ENCODE assay signal across 12 cellular contexts in genomic region chr6:47076422-47077344, GRCh38. TPM values are rescaled to one million over a fixed set of nuclear protein-coding genes. Genes with fewer than 3 reads are reported as not detected.
A peak's percentile ranks its signal among the peaks of the same experiment; 100 is the strongest.
DNase-seq lines count a peak whose midpoint lies in the region; ATAC-seq and TF ChIP-seq lines count a peak whose summit lies in the region.
"Had no signal": no experiment of that assay in that cellular context is flagged by ENCODE, and none has a peak within 500 bp of the region (broad histone marks: within the 10 kb centered on the region; RNA-seq: fewer than 3 reads in every experiment).

No MANE protein-coding gene starts in this region.

- H3K36me3 ChIP-seq in HCT116 (ENCODE audit: control insufficient read depth in 1 of 2, insufficient read depth in 2 of 2, low read length in 2 of 2): no peaks in the 10 kb centered on the region
- no peaks in the 10 kb centered on the region for H3K36me3 ChIP-seq in rectal smooth muscle tissue (ENCODE audit: control insufficient read depth, insufficient read depth, low read length)

- H3K4me2 ChIP-seq in HCT116 (ENCODE audit: low read length): no peak overlapping the region

- H4K20me1 ChIP-seq in HCT116 (ENCODE audit: insufficient read depth): no peaks in the 10 kb centered on the region

- DNase-seq in HCT116 (ENCODE audit: low read depth, low spot score) (no peak), SK-MEL-5 (ENCODE audit: low read depth, low spot score) (peak; percentile 98), left ventricle myocardium superior (no peak), SHP77 treated with DMSO at 0.1 percent for 48 hours (lab: John Stamatoyannopoulos, UW) (no peak), GOT3 (lab: John Stamatoyannopoulos, UW) (no peak)
- no peak for DNase-seq in activated CD8-positive, alpha-beta memory T cell treated with anti-CD3 and anti-CD28 coated beads, Interleukin-2, amount 50 U/mL, for 48 hours
- DNase-seq: activated CD4-positive, alpha-beta memory T cell treated with anti-CD3 and anti-CD28 coated beads for 36 hours; NCI-H187 treated with DMSO at 0.1 percent for 48 hours had no signal

- CTCF ChIA-PET in HCT116 (lab: Charles Lee): no interaction called here

- no peaks in the 10 kb centered on the region for H3K27me3 ChIP-seq in HCT116 (ENCODE audit: insufficient read depth, low read length)
- H3K27me3 ChIP-seq in rectal smooth muscle tissue (ENCODE audit: control insufficient read depth, insufficient read depth, low read length): no peaks in the 10 kb centered on the region

- intact Hi-C loops in HCT116 (cut with micrococcal nuclease) (no loop called here), left ventricle myocardium superior (cut with micrococcal nuclease) (no loop called here)

- H3K9me3 ChIP-seq in HCT116 (ENCODE audit: control insufficient read depth in 1 of 2, insufficient read depth in 1 of 2, low read depth in 1 of 2, low read length in 2 of 2): no peaks in the 10 kb centered on the region

- TF ChIP-seq RAD21 in HCT116 (IDR thresholded peaks at IDR 0.05; ENCODE audit: low read depth): no peak

- no peaks in the 10 kb centered on the region for H3K79me2 ChIP-seq in HCT116 (ENCODE audit: insufficient read depth, low read length)

- H3K9ac ChIP-seq in HCT116 (ENCODE audit: low read length): no peak overlapping the region
- no peak overlapping the region for H3K9ac ChIP-seq in rectal smooth muscle tissue (ENCODE audit: low read length)

- no peak overlapping the region for H2AFZ ChIP-seq in HCT116 (ENCODE audit: low read depth, low read length, poor library complexity, severe bottlenecking)

- H3K4me1 ChIP-seq in HCT116 (ENCODE audit: control insufficient read depth in 1 of 2, insufficient read depth in 2 of 2, low read length in 2 of 2): peaks cover 3 to 5% of the 10 kb centered on the region in 2 experiments; a peak in 1 of 4 replicates
- peaks cover 25% of the 10 kb centered on the region for H3K4me1 ChIP-seq in rectal smooth muscle tissue (ENCODE audit: control insufficient read depth, insufficient read depth, low read length)

- BruUV-seq in HCT116 (replicated peaks; lab: Mats Ljungman, UMichigan): no TSS peak

- H3K4me3 ChIP-seq in HCT116 (replicated peaks in 1 of 2; ENCODE audit: low read depth in 1 of 2, low read length in 2 of 2) (no peak overlapping the region), rectal smooth muscle tissue (ENCODE audit: low read length) (no peak overlapping the region)

- H3K9me2 ChIP-seq in HCT116 (ENCODE audit: insufficient read depth): no peaks in the 10 kb centered on the region

- in situ Hi-C loops in SK-MEL-5 (cut with HindIII; ENCODE audit: low pct_unique_long_range_greater_than_20kb, low sequenced_read_pairs): no loop called here

- no peak overlapping the region for H3K27ac ChIP-seq in HCT116 (ENCODE audit: low read depth, low read length)
- H3K27ac ChIP-seq in rectal smooth muscle tissue (ENCODE audit: low read depth, low read length): peak overlapping the region; percentile 67
- H3K27ac ChIP-seq: C4-2B had no signal

- TF ChIP-seq CTCF in HCT116 (IDR thresholded peaks at IDR 0.05 in 2 of 3, conservative IDR thresholded peaks at IDR 0.05 in 1 of 3; ENCODE audit: borderline replicate concordance in 1 of 3, insufficient read depth in 1 of 3, low read depth in 2 of 3, low read length in 2 of 3): no peak

- TF ChIP-seq POLR2A in HCT116 (IDR thresholded peaks at IDR 0.05; ENCODE audit: borderline replicate concordance, extremely low read depth, insufficient read depth, insufficient read length): no peak

- RAD21 ChIA-PET in HCT116 (lab: Charles Lee; ENCODE audit: low non-redundant PET in 1 of 2, low total read pairs in 2 of 2, uncharacterized antibody in 2 of 2, unreplicated experiment in 2 of 2): no interaction called here

- POLR2A ChIA-PET in HCT116 (lab: Charles Lee): no interaction called here

- ATAC-seq in HCT116: no peak
- peak; percentile 57 for ATAC-seq in left ventricle myocardium superior
- ATAC-seq in GM18519 (IDR thresholded peaks at IDR 0.05; ENCODE audit: low FRiP score, unreplicated experiment): no peak

TF ChIP-seq in HCT116, 20 proteins besides CTCF, POLR2A, EP300 and RAD21:
- TF ChIP-seq TCF7L2 (IDR thresholded peaks at IDR 0.05; ENCODE audit: borderline replicate concordance, extremely low read depth, insufficient read depth, insufficient read length): peak; percentile 87
- no peak for TF ChIP-seq MAX (IDR thresholded peaks at IDR 0.05)

RNA-seq across cellular contexts. Expression of gene ADGRF1, which starts 34.6 kb away (rescaled TPM):
- total RNA-seq in HCT116 (2021; ENCODE audit: unreplicated experiment): 39.6 TPM
- 23.0 and 35.4 TPM in 2 replicates for polyA plus RNA-seq in HCT116 (2012)
- total RNA-seq in SK-MEL-5 (2014; rRNA removed; shearing (Covaris generic)): not detected in 2 replicates
- polyA plus RNA-seq in SK-MEL-5 (2015; cell fraction: cytosol; rRNA removed): not detected in 2 replicates
- not detected in 2 replicates for polyA plus RNA-seq in SK-MEL-5 (2015; cell fraction: nucleus; rRNA removed)
- not detected for total RNA-seq in left ventricle myocardium superior
- total RNA-seq: activated CD4-positive, alpha-beta memory T cell treated with anti-CD3 and anti-CD28 coated beads for 36 hours; H1 had no signal
- polyA plus RNA-seq: H1 had no signal

Comparison
In these comparisons a context has a peak if more than half of its experiments do, and no peak if none do; other contexts are left out.
1. RNA of gene ADGRF1, which starts 34.6 kb away (total RNA-seq): 39.6 TPM in HCT116 (single experiment); not detected in SK-MEL-5 and not detected in left ventricle myocardium superior (single experiment); every median in the first group is over 10 times any median in the second.